Comparison of ENCODE assay signal across 16 cellular contexts in the genomic region with DNA sequence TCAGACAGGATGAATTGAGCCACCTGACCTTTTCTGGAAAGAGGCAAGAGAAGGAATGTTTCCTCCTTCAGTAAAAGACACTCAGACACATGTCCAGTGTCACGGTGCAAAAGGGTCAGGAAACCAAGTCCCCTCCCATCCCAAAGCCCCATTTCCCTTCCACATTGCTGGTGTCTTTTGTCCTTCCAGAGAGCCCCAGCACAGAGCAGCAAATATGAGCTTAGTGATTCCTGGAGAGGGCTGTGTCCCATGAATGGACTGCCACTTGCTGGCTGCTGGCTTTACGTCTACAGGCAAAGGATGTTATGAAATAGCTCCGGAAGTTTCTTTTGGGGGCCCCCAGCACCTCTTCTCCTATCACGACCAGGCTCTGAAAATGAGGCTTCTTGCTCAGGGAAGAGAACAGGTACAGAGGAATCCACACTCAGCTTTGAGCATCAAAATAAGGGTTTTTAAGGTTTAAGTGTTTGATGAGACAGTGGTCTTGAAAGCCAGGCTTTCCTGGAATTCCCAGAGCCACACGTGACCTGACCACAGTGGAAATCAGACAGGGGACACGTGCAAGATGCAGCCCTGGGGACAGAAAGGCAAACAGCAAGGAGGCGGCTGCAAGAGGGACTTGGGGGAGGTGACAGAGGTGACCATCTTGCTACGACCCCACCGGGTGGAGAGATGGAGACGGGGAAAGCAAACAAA. TPM values are rescaled to one million over a fixed set of nuclear protein-coding genes. Genes with fewer than 3 reads are reported as not detected.
DNase-seq lines count a peak whose midpoint lies in the region; ATAC-seq and TF ChIP-seq lines count a peak whose summit lies in the region.
"Had no signal": no experiment of that assay in that cellular context is flagged by ENCODE, and none has a peak within 500 bp of the region (broad histone marks: within the 10 kb centered on the region; RNA-seq: fewer than 3 reads in every experiment).

No MANE protein-coding gene starts in this region.

- no peak overlapping the region for H3K4me3 ChIP-seq in NB4 (ENCODE audit: low read depth, low read length)
- no peak overlapping the region for H3K4me3 ChIP-seq in choroid plexus epithelial cell (ENCODE audit: low read depth, low read length)
- no peak overlapping the region for H3K4me3 ChIP-seq in lower lobe of right lung
- no peak overlapping the region for H3K4me3 ChIP-seq in spleen
- H3K4me3 ChIP-seq in tibial artery = no peak overlapping the region
- H3K4me3 ChIP-seq: coronary artery, skin epidermis had no signal

- WGBS in spleen, 5 donors = 37 to 58% (median 46%) methylated on average over 10 of the region's 10 CpGs

- H3K27ac ChIP-seq in lower lobe of right lung = peak overlapping the region; percentile 18
- peak overlapping the region in 7 of 8 donors; percentile 29 to 70 (median 49) for H3K27ac ChIP-seq in spleen
- no peak overlapping the region for H3K27ac ChIP-seq in tibial artery

- no peaks in the 10 kb centered on the region for H3K9me3 ChIP-seq in lower lobe of right lung
- no peaks in the 10 kb centered on the region for H3K9me3 ChIP-seq in spleen
- no peaks in the 10 kb centered on the region for H3K9me3 ChIP-seq in tibial artery

- intact Hi-C loops in lower lobe of right lung (cut with DNase I) = loop anchor here (10.0 kb wide), 1 partner anchor 198 kb away; no protein-coding TSS in a partner anchor
- intact Hi-C loops in spleen (cut with DNase I; ENCODE audit: low total_unique reads) = loop anchor here (5.0 kb wide), 1 partner anchor 196 kb away; no protein-coding TSS in a partner anchor
- intact Hi-C loops in tibial artery (cut with DNase I; ENCODE audit: low total_unique reads) = no loop called here

- DNase-seq in NB4 (ENCODE audit: low read depth) (peak; percentile 46), choroid plexus epithelial cell (ENCODE audit: low read depth) (peak; percentile 21), lower lobe of right lung (no peak), spleen (no peak), NCI-H1694 treated with DMSO at 0.1 percent for 48 hours (lab: John Stamatoyannopoulos, UW) (no peak), NCI-H2227 treated with DMSO at 0.1 percent for 48 hours (lab: John Stamatoyannopoulos, UW) (no peak), tibial artery (no peak)
- DNase-seq: activated CD4-positive, alpha-beta T cell treated with anti-CD3 and anti-CD28 coated beads for 4 hours; Kasumi-1; NCI-H187; NCI-H524; stimulated activated naive CD8-positive, alpha-beta T cell treated with anti-CD3 and anti-CD28 coated beads, Interleukin-15, Interleukin-2, amounts not matched to agents 100 U/mL and 50 U/mL, for 24 hours; T-helper 2 cell had no signal

- H3K27me3 ChIP-seq in lower lobe of right lung (ENCODE audit: low read depth) (peaks cover 4% of the 10 kb centered on the region), spleen (replicated peaks in 1 of 7) (no peaks in the 10 kb centered on the region), tibial artery (peaks cover 0 to 3% of the 10 kb centered on the region in 2 donors)

- H3K36me3 ChIP-seq in lower lobe of right lung (no peaks in the 10 kb centered on the region), spleen (no peaks in the 10 kb centered on the region), tibial artery (no peaks in the 10 kb centered on the region)

- H3K4me1 ChIP-seq in lower lobe of right lung (peaks cover 19% of the 10 kb centered on the region), spleen (peaks cover 11 to 39% (median 22%) of the 10 kb centered on the region in 6 donors), tibial artery (peaks cover 0 to 8% (median 2%) of the 10 kb centered on the region in 4 donors)

- TF ChIP-seq POLR2A in NB4 (IDR thresholded peaks at IDR 0.05; ENCODE audit: extremely low read depth, insufficient read length) = no peak
- TF ChIP-seq POLR2A in spleen (IDR thresholded peaks at IDR 0.05) = no peak

- TF ChIP-seq CTCF in NB4 (IDR thresholded peaks at IDR 0.05; ENCODE audit: low read depth, low read length) = no peak
- no peak for TF ChIP-seq CTCF in choroid plexus epithelial cell (conservative IDR thresholded peaks at IDR 0.05; ENCODE audit: low read depth, low read length)
- TF ChIP-seq CTCF in lower lobe of right lung (IDR thresholded peaks at IDR 0.05) = no peak
- TF ChIP-seq CTCF in spleen (IDR thresholded peaks at IDR 0.05 in 8 of 11, conservative IDR thresholded peaks at IDR 0.05 in 3 of 11) = no peak
- no peak for TF ChIP-seq CTCF in tibial artery (IDR thresholded peaks at IDR 0.05)

- no peak for ATAC-seq in lower lobe of right lung
- ATAC-seq in GM21360 (IDR thresholded peaks at IDR 0.05; ENCODE audit: unreplicated experiment) = no peak

RNA-seq across cellular contexts. Expression of a gene that starts 58.1 kb away (rescaled TPM):
- total RNA-seq in lower lobe of right lung (77.9 TPM), spleen (10 to 100 TPM; 39.3 to 87.1 (median 52.3) TPM)
- 10 to 100 TPM; 10.3 to 21.5 (median 16.0) TPM for polyA plus RNA-seq in spleen

Comparison
In these comparisons a context has a peak if more than half of its experiments do, and no peak if none do; other contexts are left out.
1. DNase-seq: peak in NB4 (single experiment) and choroid plexus epithelial cell (single experiment); none in lower lobe of right lung (single experiment), spleen (single experiment), NCI-H1694 treated with DMSO at 0.1 percent for 48 hours (single experiment), NCI-H2227 treated with DMSO at 0.1 percent for 48 hours (single experiment) and tibial artery (0 of 2).
2. H3K27ac ChIP-seq: peak in lower lobe of right lung (single experiment) and spleen (7 of 8); none in tibial artery (0 of 2).